19 cellular contexts compared by ENCODE assay signal in genomic region chr2:238724728-238725127, GRCh38.
A peak's percentile ranks its signal among the peaks of the same experiment; 100 is the strongest.
DNase-seq lines count a peak whose midpoint lies in the region; ATAC-seq, FAIRE-seq and TF ChIP-seq lines count a peak whose summit lies in the region.
"Had no signal": no experiment of that assay in that cellular context is flagged by ENCODE, and none has a peak within 500 bp of the region (broad histone marks: within the 10 kb centered on the region; RNA-seq: fewer than 3 reads in every experiment).

No MANE protein-coding gene starts in this region.

- H3K4me1 ChIP-seq in sigmoid colon, result peaks cover 0 to 52% (median 51%) of the 10 kb centered on the region in 4 donors
- H3K4me1 ChIP-seq in vagina, result peaks cover 45% of the 10 kb centered on the region

- H3K36me3 ChIP-seq in sigmoid colon (no peaks in the 10 kb centered on the region), vagina (no peaks in the 10 kb centered on the region)

- peak; percentile 27 for ATAC-seq in left ventricle myocardium superior
- no peak for ATAC-seq in GM18873 (IDR thresholded peaks at IDR 0.05; ENCODE audit: low FRiP score, unreplicated experiment)
- ATAC-seq: HCT116 had no signal

- no peaks in the 10 kb centered on the region for H3K27me3 ChIP-seq in sigmoid colon
- no peaks in the 10 kb centered on the region for H3K27me3 ChIP-seq in vagina

- DNase-seq in left ventricle myocardium superior, result no peak
- DNase-seq in cardiac septum (ENCODE audit: low spot score), result no peak
- peak; percentile 6 to 42 for DNase-seq in lower leg skin (ENCODE audit: low spot score in 2 of 2)
- no peak for DNase-seq in sigmoid colon
- DNase-seq in vagina (ENCODE audit: extremely low spot score in 2 of 2), result peak; percentile 40 to 76
- no peak for DNase-seq in HTR-8/SVneo (ENCODE audit: insufficient read length, low spot score)
- no peak for DNase-seq in G401 (ENCODE audit: low spot score)
- DNase-seq: EL, MV-4-11, NCI-H1105 treated with DMSO at 0.1 percent for 48 hours, NCI-H2081, NCI-H2171, NCI-H526, OCI-M1, SHP77 had no signal

- TF ChIP-seq CTCF in lower leg skin (IDR thresholded peaks at IDR 0.05) (no peak), sigmoid colon (IDR thresholded peaks at IDR 0.05) (no peak), vagina (IDR thresholded peaks at IDR 0.05) (no peak)

- H3K27ac ChIP-seq in sigmoid colon (peak overlapping the region; percentile 59 to 95 (median 94)), vagina (peak overlapping the region; percentile 22)

- TF ChIP-seq POLR2A in lower leg skin (IDR thresholded peaks at IDR 0.05), result no peak
- TF ChIP-seq POLR2A in sigmoid colon (IDR thresholded peaks at IDR 0.05), result no peak
- TF ChIP-seq POLR2A in vagina (IDR thresholded peaks at IDR 0.05), result no peak

- TF ChIP-seq EP300 in sigmoid colon (IDR thresholded peaks at IDR 0.05), result peak in 1 of 4 donors; percentile 55

- intact Hi-C loops in left ventricle myocardium superior (cut with micrococcal nuclease), result no loop called here
- intact Hi-C loops in cardiac septum (cut with DNase I), result loop anchor here (5.0 kb wide), 1 partner anchor 58 kb away; no protein-coding TSS in a partner anchor
- intact Hi-C loops in lower leg skin (cut with DNase I; ENCODE audit: low total_unique reads), result no loop called here
- intact Hi-C loops in sigmoid colon (cut with DNase I), result loop anchor here (10.0 kb wide), 1 partner anchor 120 kb away; the partner anchor contains the start of gene TWIST2
- intact Hi-C loops in vagina (cut with DNase I), result no loop called here

- FAIRE-seq in HTR-8/SVneo (lab: Jason Lieb, UNC), result no peak
- FAIRE-seq: D721Med, H1 had no signal

- H3K4me3 ChIP-seq in lower leg skin (ENCODE audit: low read depth, poor library complexity, severe bottlenecking) (no peak overlapping the region), sigmoid colon (no peak overlapping the region), vagina (no peak overlapping the region)

- in situ Hi-C loops in G401 (cut with HindIII; ENCODE audit: low sequenced_read_pairs), result no loop called here

- whole genome bisulfite sequencing in lower leg skin, 2 donors, result 82 to 83% methylated on average over 8 of the region's 8 CpGs
- 75 to 80% methylated on average over 8 of the region's 8 CpGs for WGBS in sigmoid colon, 2 donors

- no peaks in the 10 kb centered on the region for H3K9me3 ChIP-seq in sigmoid colon
- H3K9me3 ChIP-seq in vagina, result no peaks in the 10 kb centered on the region

Comparison
In these comparisons a context has a peak if more than half of its experiments do, and no peak if none do; other contexts are left out.
1. intact Hi-C loops: an anchor here in cardiac septum (5.0 kb wide) and sigmoid colon (10.0 kb wide); none called in left ventricle myocardium superior, lower leg skin and vagina.
2. DNase-seq: peak in lower leg skin (2 of 2) and vagina (2 of 2); none in left ventricle myocardium superior (single experiment), cardiac septum (single experiment), sigmoid colon (single experiment), HTR-8/SVneo (single experiment) and G401 (single experiment).